Comparison of ENCODE assay signal across 14 cellular contexts in genomic region chr7:120987280-120987679, GRCh38. TPM values are rescaled to one million over a fixed set of nuclear protein-coding genes. Genes with fewer than 3 reads are reported as not detected.
DNase-seq lines count a peak whose midpoint lies in the region; ATAC-seq and TF ChIP-seq lines count a peak whose summit lies in the region.
"Had no signal": no experiment of that assay in that cellular context is flagged by ENCODE, and none has a peak within 500 bp of the region (broad histone marks: within the 10 kb centered on the region; RNA-seq: fewer than 3 reads in every experiment).

No MANE protein-coding gene starts in this region.

- peak overlapping the region; percentile 74 for H3K4me3 ChIP-seq in left ventricle myocardium inferior
- H3K4me3 ChIP-seq in right cardiac atrium (ENCODE audit: low read length): no peak overlapping the region
- no peak overlapping the region for H3K4me3 ChIP-seq in neural progenitor cell

- H3K9ac ChIP-seq in neural progenitor cell: no peak overlapping the region

- H3K36me3 ChIP-seq in left ventricle myocardium inferior: no peaks in the 10 kb centered on the region
- H3K36me3 ChIP-seq in neural progenitor cell: no peaks in the 10 kb centered on the region
- H3K36me3 ChIP-seq: thoracic aorta had no signal

- H2AFZ ChIP-seq in neural progenitor cell (replicated peaks): no peak overlapping the region

- no peaks in the 10 kb centered on the region for H4K20me1 ChIP-seq in neural progenitor cell (ENCODE audit: low read depth)

- DNase-seq in left ventricle myocardium inferior (no peak), right cardiac atrium (no peak), neural progenitor cell (ENCODE audit: low spot score) (no peak), nephron progenitor cell (no peak), NCI-H510A treated with DMSO at 0.1 percent for 48 hours (lab: John Stamatoyannopoulos, UW) (no peak), NCI-H2081 treated with DMSO at 0.1 percent for 48 hours (lab: John Stamatoyannopoulos, UW) (no peak)

- H3K4me3 Mint-ChIP-seq in activated T-helper 17 cell treated with anti-CD3 and anti-CD28 coated beads, Interleukin-2, amount 50 U/mL, for 72 hours: peak overlapping the region; percentile 70
- peak overlapping the region; percentile 80 for H3K4me3 Mint-ChIP-seq in neural progenitor cell
- no peak overlapping the region for H3K4me3 Mint-ChIP-seq in nephron progenitor cell

- H3K4me1 Mint-ChIP-seq in activated T-helper 17 cell treated with anti-CD3 and anti-CD28 coated beads, Interleukin-2, amount 50 U/mL, for 72 hours: peaks cover 5% of the 10 kb centered on the region
- H3K4me1 Mint-ChIP-seq in neural progenitor cell: peaks cover 14% of the 10 kb centered on the region
- peaks cover 24% of the 10 kb centered on the region for H3K4me1 Mint-ChIP-seq in nephron progenitor cell

- no peaks in the 10 kb centered on the region for H3K79me2 ChIP-seq in neural progenitor cell (ENCODE audit: low read depth)

- no peak overlapping the region for H3K4me2 ChIP-seq in neural progenitor cell

- H3K4me1 ChIP-seq in left ventricle myocardium inferior (peaks cover 45% of the 10 kb centered on the region), right cardiac atrium (ENCODE audit: control insufficient read depth, insufficient read depth, low read length) (no peaks in the 10 kb centered on the region), neural progenitor cell (peaks cover 10% of the 10 kb centered on the region)

- no peaks in the 10 kb centered on the region for H3F3A ChIP-seq in neural progenitor cell (ENCODE audit: low read depth)

- intact Hi-C loops in left ventricle myocardium inferior (cut with micrococcal nuclease): no loop called here
- intact Hi-C loops in right cardiac atrium (cut with DNase I): loop anchor here in 3 of 4 donors (5.0 kb wide), 3 partner anchors 95 to 120 kb away; no protein-coding TSS in a partner anchor

- H3K36me3 Mint-ChIP-seq in activated T-helper 17 cell treated with anti-CD3 and anti-CD28 coated beads, Interleukin-2, amount 50 U/mL, for 72 hours (ENCODE audit: low read depth): no peaks in the 10 kb centered on the region
- no peaks in the 10 kb centered on the region for H3K36me3 Mint-ChIP-seq in neural progenitor cell
- H3K36me3 Mint-ChIP-seq in nephron progenitor cell (ENCODE audit: low read depth): no peaks in the 10 kb centered on the region
- H3K36me3 Mint-ChIP-seq: activated naive CD8-positive, alpha-beta T cell treated with anti-CD3 and anti-CD28 coated beads for 36 hours; CD4-positive, CD25-positive, alpha-beta regulatory T cell had no signal

- H3K9me3 ChIP-seq in left ventricle myocardium inferior (replicated peaks): no peaks in the 10 kb centered on the region
- no peaks in the 10 kb centered on the region for H3K9me3 ChIP-seq in right cardiac atrium (ENCODE audit: control insufficient read depth, low read length)
- no peaks in the 10 kb centered on the region for H3K9me3 ChIP-seq in neural progenitor cell (ENCODE audit: low read depth)
- H3K9me3 ChIP-seq: thoracic aorta had no signal

- under 1% methylated on average over 3 of the region's 3 CpGs for WGBS in right cardiac atrium

- H3K27ac Mint-ChIP-seq in activated T-helper 17 cell treated with anti-CD3 and anti-CD28 coated beads, Interleukin-2, amount 50 U/mL, for 72 hours: no peak overlapping the region
- H3K27ac Mint-ChIP-seq in neural progenitor cell (no peak overlapping the region), nephron progenitor cell (no peak overlapping the region)
- H3K27ac Mint-ChIP-seq: activated CD8-positive, alpha-beta T cell treated with anti-CD3 and anti-CD28 coated beads, Interleukin-2, amount 10 ng/mL, durations not matched to agents 7 days and 5 days; activated naive CD8-positive, alpha-beta T cell treated with anti-CD3 and anti-CD28 coated beads for 36 hours; CD4-positive, CD25-positive, alpha-beta regulatory T cell had no signal

- no peaks in the 10 kb centered on the region for H3K27me3 ChIP-seq in left ventricle myocardium inferior (ENCODE audit: low read depth)
- H3K27me3 ChIP-seq in right cardiac atrium (ENCODE audit: control insufficient read depth, insufficient read depth): no peaks in the 10 kb centered on the region
- H3K27me3 ChIP-seq in neural progenitor cell: peaks cover 40% of the 10 kb centered on the region

- TF ChIP-seq CTCF in left ventricle myocardium inferior (IDR thresholded peaks at IDR 0.05; ENCODE audit: borderline replicate concordance): no peak
- no peak for TF ChIP-seq CTCF in neural progenitor cell (IDR thresholded peaks at IDR 0.05)
- no peak for TF ChIP-seq CTCF in nephron progenitor cell (IDR thresholded peaks at IDR 0.05)

- H3K27ac ChIP-seq in left ventricle myocardium inferior (replicated peaks): peak overlapping the region; percentile 94
- no peak overlapping the region for H3K27ac ChIP-seq in right cardiac atrium (ENCODE audit: low read length)
- no peak overlapping the region for H3K27ac ChIP-seq in neural progenitor cell
- H3K27ac ChIP-seq: RWPE1 had no signal

- H3K27me3 Mint-ChIP-seq in activated T-helper 17 cell treated with anti-CD3 and anti-CD28 coated beads, Interleukin-2, amount 50 U/mL, for 72 hours: peaks cover 41% of the 10 kb centered on the region
- H3K27me3 Mint-ChIP-seq in neural progenitor cell (ENCODE audit: insufficient read depth, low read depth) (peaks cover 4% of the 10 kb centered on the region), nephron progenitor cell (ENCODE audit: low read depth, poor library complexity) (peaks cover 21% of the 10 kb centered on the region)

- H3K9me3 Mint-ChIP-seq in activated T-helper 17 cell treated with anti-CD3 and anti-CD28 coated beads, Interleukin-2, amount 50 U/mL, for 72 hours: no peaks in the 10 kb centered on the region
- H3K9me3 Mint-ChIP-seq in neural progenitor cell (no peaks in the 10 kb centered on the region), nephron progenitor cell (no peaks in the 10 kb centered on the region)
- H3K9me3 Mint-ChIP-seq: activated naive CD8-positive, alpha-beta T cell treated with anti-CD3 and anti-CD28 coated beads for 36 hours had no signal

- ATAC-seq in right cardiac atrium: no peak
- no peak for ATAC-seq in activated T-helper 17 cell treated with anti-CD3 and anti-CD28 coated beads, Interleukin-2, amount 50 U/mL, for 72 hours (replicated peaks)
- ATAC-seq in HG03469 (IDR thresholded peaks at IDR 0.05; ENCODE audit: unreplicated experiment): no peak

RNA-seq across cellular contexts. Expression of gene CPED1, which starts 1.2 kb away (rescaled TPM):
- total RNA-seq in left ventricle myocardium inferior: 33.8 TPM
- total RNA-seq in right cardiac atrium: 10 to 100 TPM; 20.8 to 31.1 (median 29.3) TPM
- polyA plus RNA-seq in right cardiac atrium: 3.9 TPM
- total RNA-seq in activated T-helper 17 cell treated with anti-CD3 and anti-CD28 coated beads, Interleukin-2, amount 50 U/mL, for 72 hours: not detected
- not detected in 2 replicates for total RNA-seq in neural progenitor cell (ENCODE audit: low replicate concordance)
- total RNA-seq: activated CD8-positive, alpha-beta T cell treated with anti-CD3 and anti-CD28 coated beads, Interleukin-2, amount 10 ng/mL, durations not matched to agents 7 days and 5 days; activated naive CD8-positive, alpha-beta T cell treated with anti-CD3 and anti-CD28 coated beads for 36 hours; H7 had no signal

RNA-seq across cellular contexts. Expression of gene ING3, which starts 36.7 kb away (rescaled TPM):
- 13.4 TPM for total RNA-seq in left ventricle myocardium inferior
- total RNA-seq in right cardiac atrium: 10 to 100 TPM; 14.7 to 16.7 (median 15.7) TPM
- polyA plus RNA-seq in right cardiac atrium: 9.7 TPM
- total RNA-seq in activated T-helper 17 cell treated with anti-CD3 and anti-CD28 coated beads, Interleukin-2, amount 50 U/mL, for 72 hours: 10 to 100 TPM; 21.9 to 29.9 TPM
- total RNA-seq in neural progenitor cell (ENCODE audit: low replicate concordance): 19.0 and 32.0 TPM in 2 replicates

Comparison
In these comparisons a context has a peak if more than half of its experiments do, and no peak if none do; other contexts are left out.
1. RNA of gene CPED1, which starts 1.2 kb away (total RNA-seq): 33.8 TPM in left ventricle myocardium inferior (single experiment) and 20.8 to 31.1 TPM in right cardiac atrium; not detected in activated T-helper 17 cell treated with anti-CD3 and anti-CD28 coated beads, Interleukin-2, amount 50 U/mL, for 72 hours and not detected in neural progenitor cell; every median in the first group is over 10 times any median in the second.